Comparison of ENCODE assay signal across 1 cellular context in the genomic region with DNA sequence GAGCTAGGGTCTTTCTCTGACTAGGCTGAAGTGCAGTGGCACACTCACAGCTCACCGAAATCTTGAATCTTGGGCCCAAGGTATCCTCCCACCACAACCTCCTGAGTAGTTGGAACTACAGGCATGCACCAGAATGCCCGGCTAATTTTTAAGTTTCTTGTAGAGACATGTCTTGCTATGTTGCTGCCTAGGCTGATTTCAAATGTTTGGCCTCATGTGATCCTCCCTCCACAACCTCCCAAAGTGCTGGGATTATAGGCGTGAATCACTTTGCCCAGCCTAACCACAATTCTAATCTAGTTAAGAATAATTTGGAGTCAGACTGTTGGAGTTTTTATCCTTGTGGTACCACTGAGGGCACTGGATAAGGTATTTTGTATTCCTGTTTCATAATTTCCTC.
TF ChIP-seq lines count a peak whose summit lies in the region.

No MANE protein-coding gene starts in this region.

TF ChIP-seq in SK-N-SH, 30 proteins besides CTCF, POLR2A, EP300 and RAD21 (continued from another document):
- TF ChIP-seq RXRA (IDR thresholded peaks at IDR 0.05; ENCODE audit: borderline replicate concordance, low read depth) (no peak), POLR2AphosphoS5 (IDR thresholded peaks at IDR 0.05; ENCODE audit: low read depth, low read length) (no peak), NRF1 (IDR thresholded peaks at IDR 0.05; ENCODE audit: low read depth, low read length) (no peak), NFIC (IDR thresholded peaks at IDR 0.05; ENCODE audit: borderline replicate concordance) (no peak), CHD2 (IDR thresholded peaks at IDR 0.05; ENCODE audit: low read length, partially characterized antibody) (no peak), GATA2 (CRISPR knock-in tag; IDR thresholded peaks at IDR 0.05) (no peak)
- TF ChIP-seq, protein P1, sequence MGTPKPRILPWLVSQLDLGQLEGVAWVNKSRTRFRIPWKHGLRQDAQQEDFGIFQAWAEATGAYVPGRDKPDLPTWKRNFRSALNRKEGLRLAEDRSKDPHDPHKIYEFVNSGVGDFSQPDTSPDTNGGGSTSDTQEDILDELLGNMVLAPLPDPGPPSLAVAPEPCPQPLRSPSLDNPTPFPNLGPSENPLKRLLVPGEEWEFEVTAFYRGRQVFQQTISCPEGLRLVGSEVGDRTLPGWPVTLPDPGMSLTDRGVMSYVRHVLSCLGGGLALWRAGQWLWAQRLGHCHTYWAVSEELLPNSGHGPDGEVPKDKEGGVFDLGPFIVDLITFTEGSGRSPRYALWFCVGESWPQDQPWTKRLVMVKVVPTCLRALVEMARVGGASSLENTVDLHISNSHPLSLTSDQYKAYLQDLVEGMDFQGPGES (IDR thresholded peaks at IDR 0.05; ENCODE audit: low read depth, low read length): no peak
- TF ChIP-seq, protein P2, sequence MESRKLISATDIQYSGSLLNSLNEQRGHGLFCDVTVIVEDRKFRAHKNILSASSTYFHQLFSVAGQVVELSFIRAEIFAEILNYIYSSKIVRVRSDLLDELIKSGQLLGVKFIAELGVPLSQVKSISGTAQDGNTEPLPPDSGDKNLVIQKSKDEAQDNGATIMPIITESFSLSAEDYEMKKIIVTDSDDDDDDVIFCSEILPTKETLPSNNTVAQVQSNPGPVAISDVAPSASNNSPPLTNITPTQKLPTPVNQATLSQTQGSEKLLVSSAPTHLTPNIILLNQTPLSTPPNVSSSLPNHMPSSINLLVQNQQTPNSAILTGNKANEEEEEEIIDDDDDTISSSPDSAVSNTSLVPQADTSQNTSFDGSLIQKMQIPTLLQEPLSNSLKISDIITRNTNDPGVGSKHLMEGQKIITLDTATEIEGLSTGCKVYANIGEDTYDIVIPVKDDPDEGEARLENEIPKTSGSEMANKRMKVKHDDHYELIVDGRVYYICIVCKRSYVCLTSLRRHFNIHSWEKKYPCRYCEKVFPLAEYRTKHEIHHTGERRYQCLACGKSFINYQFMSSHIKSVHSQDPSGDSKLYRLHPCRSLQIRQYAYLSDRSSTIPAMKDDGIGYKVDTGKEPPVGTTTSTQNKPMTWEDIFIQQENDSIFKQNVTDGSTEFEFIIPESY (IDR thresholded peaks at IDR 0.05; ENCODE audit: borderline replicate concordance, low read depth): no peak
